ENCODE assay signal across 1 cellular context in the genomic region with DNA sequence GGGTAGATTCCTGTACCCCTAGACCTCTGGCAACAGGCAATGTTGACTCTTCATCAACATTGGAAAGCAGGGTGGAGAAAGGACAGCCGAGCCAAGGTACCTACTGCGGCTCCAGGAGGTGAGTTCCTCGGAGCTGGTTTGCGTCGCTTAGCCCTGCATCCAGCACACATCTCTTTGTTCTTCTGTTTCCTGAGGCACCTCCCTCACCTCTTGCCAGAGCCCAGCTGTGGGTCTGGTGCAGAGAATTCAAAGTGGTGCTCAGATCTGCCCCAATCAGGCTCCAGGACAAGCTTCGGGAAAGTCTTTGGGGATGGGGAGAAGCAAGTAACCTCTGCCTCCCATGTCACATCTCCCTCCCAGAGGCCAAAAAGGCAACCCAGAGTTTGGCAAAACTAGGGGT.
TF ChIP-seq lines count a peak whose summit lies in the region.

No MANE protein-coding gene starts in this region.

TF ChIP-seq in HCT116, 20 proteins besides CTCF, POLR2A, EP300 and RAD21:
- TF ChIP-seq, protein P1, sequence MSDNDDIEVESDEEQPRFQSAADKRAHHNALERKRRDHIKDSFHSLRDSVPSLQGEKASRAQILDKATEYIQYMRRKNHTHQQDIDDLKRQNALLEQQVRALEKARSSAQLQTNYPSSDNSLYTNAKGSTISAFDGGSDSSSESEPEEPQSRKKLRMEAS (IDR thresholded peaks at IDR 0.05): no peak
- TF ChIP-seq JUND (IDR thresholded peaks at IDR 0.05) (no peak), EGR1 (IDR thresholded peaks at IDR 0.05; ENCODE audit: low read depth) (no peak), CEBPB (IDR thresholded peaks at IDR 0.05; ENCODE audit: low read depth) (no peak), TCF7L2 (IDR thresholded peaks at IDR 0.05; ENCODE audit: borderline replicate concordance, extremely low read depth, insufficient read depth, insufficient read length) (no peak), CBX3 (IDR thresholded peaks at IDR 0.05; ENCODE audit: low read depth) (no peak), ZFX (IDR thresholded peaks at IDR 0.05) (no peak), SIN3A (IDR thresholded peaks at IDR 0.05; ENCODE audit: low read depth) (no peak), ZNF274 (IDR thresholded peaks at IDR 0.05; ENCODE audit: low read depth, low read length) (no peak), YY1 (IDR thresholded peaks at IDR 0.05; ENCODE audit: extremely low read depth, insufficient replicate concordance, low read depth, low read length) (no peak), EZH2 (IDR thresholded peaks at IDR 0.05) (no peak), EZH2phosphoT487 (IDR thresholded peaks at IDR 0.05; ENCODE audit: borderline replicate concordance) (no peak)
- TF ChIP-seq, protein P2, sequence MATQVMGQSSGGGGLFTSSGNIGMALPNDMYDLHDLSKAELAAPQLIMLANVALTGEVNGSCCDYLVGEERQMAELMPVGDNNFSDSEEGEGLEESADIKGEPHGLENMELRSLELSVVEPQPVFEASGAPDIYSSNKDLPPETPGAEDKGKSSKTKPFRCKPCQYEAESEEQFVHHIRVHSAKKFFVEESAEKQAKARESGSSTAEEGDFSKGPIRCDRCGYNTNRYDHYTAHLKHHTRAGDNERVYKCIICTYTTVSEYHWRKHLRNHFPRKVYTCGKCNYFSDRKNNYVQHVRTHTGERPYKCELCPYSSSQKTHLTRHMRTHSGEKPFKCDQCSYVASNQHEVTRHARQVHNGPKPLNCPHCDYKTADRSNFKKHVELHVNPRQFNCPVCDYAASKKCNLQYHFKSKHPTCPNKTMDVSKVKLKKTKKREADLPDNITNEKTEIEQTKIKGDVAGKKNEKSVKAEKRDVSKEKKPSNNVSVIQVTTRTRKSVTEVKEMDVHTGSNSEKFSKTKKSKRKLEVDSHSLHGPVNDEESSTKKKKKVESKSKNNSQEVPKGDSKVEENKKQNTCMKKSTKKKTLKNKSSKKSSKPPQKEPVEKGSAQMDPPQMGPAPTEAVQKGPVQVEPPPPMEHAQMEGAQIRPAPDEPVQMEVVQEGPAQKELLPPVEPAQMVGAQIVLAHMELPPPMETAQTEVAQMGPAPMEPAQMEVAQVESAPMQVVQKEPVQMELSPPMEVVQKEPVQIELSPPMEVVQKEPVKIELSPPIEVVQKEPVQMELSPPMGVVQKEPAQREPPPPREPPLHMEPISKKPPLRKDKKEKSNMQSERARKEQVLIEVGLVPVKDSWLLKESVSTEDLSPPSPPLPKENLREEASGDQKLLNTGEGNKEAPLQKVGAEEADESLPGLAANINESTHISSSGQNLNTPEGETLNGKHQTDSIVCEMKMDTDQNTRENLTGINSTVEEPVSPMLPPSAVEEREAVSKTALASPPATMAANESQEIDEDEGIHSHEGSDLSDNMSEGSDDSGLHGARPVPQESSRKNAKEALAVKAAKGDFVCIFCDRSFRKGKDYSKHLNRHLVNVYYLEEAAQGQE (IDR thresholded peaks at IDR 0.05; ENCODE audit: low read depth): no peak
- TF ChIP-seq, protein P3, sequence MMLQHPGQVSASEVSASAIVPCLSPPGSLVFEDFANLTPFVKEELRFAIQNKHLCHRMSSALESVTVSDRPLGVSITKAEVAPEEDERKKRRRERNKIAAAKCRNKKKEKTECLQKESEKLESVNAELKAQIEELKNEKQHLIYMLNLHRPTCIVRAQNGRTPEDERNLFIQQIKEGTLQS (IDR thresholded peaks at IDR 0.05): no peak
- TF ChIP-seq, protein P4, sequence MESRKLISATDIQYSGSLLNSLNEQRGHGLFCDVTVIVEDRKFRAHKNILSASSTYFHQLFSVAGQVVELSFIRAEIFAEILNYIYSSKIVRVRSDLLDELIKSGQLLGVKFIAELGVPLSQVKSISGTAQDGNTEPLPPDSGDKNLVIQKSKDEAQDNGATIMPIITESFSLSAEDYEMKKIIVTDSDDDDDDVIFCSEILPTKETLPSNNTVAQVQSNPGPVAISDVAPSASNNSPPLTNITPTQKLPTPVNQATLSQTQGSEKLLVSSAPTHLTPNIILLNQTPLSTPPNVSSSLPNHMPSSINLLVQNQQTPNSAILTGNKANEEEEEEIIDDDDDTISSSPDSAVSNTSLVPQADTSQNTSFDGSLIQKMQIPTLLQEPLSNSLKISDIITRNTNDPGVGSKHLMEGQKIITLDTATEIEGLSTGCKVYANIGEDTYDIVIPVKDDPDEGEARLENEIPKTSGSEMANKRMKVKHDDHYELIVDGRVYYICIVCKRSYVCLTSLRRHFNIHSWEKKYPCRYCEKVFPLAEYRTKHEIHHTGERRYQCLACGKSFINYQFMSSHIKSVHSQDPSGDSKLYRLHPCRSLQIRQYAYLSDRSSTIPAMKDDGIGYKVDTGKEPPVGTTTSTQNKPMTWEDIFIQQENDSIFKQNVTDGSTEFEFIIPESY (IDR thresholded peaks at IDR 0.05; ENCODE audit: extremely low read depth, insufficient replicate concordance, low read length): no peak
